ENCODE assay signal across 17 cellular contexts in genomic region chr1:152585586-152585985, GRCh38.
DNase-seq lines count a peak whose midpoint lies in the region; ATAC-seq and TF ChIP-seq lines count a peak whose summit lies in the region.
"Had no signal": no experiment of that assay in that cellular context is flagged by ENCODE, and none has a peak within 500 bp of the region (broad histone marks: within the 10 kb centered on the region; RNA-seq: fewer than 3 reads in every experiment).

No MANE protein-coding gene starts in this region.

- TF ChIP-seq CTCF in 22Rv1 (IDR thresholded peaks at IDR 0.05) (peak; percentile 46), GM12872 (IDR thresholded peaks at IDR 0.05; ENCODE audit: insufficient read depth, low read depth, low read length) (peak; percentile 44; the same call in 2 of the 3 replicates), LNCAP (IDR thresholded peaks at IDR 0.05) (peak; percentile 32; the same call in 1 of the 2 replicates)

- ATAC-seq in GM18498 (IDR thresholded peaks at IDR 0.05; ENCODE audit: unreplicated experiment), result no peak
- no peak for ATAC-seq in GM21529 (IDR thresholded peaks at IDR 0.05; ENCODE audit: unreplicated experiment)
- ATAC-seq: A549 had no signal

- DNase-seq in RPMI8226 (peak; percentile 5), glomerular visceral epithelial cell (ENCODE audit: extremely low spot score) (no peak), AG20443 (ENCODE audit: low spot score) (no peak)
- DNase-seq: DMS79 treated with DMSO at 0.1 percent for 48 hours, H7, NCI-H1417, NCI-H2029, NCI-H510A, NCI-H82, T-helper 9 cell had no signal

- H3K27ac ChIP-seq in 22Rv1, result no peak overlapping the region
- H3K27ac ChIP-seq: A549, HL-60 had no signal
